In the genomic region with DNA sequence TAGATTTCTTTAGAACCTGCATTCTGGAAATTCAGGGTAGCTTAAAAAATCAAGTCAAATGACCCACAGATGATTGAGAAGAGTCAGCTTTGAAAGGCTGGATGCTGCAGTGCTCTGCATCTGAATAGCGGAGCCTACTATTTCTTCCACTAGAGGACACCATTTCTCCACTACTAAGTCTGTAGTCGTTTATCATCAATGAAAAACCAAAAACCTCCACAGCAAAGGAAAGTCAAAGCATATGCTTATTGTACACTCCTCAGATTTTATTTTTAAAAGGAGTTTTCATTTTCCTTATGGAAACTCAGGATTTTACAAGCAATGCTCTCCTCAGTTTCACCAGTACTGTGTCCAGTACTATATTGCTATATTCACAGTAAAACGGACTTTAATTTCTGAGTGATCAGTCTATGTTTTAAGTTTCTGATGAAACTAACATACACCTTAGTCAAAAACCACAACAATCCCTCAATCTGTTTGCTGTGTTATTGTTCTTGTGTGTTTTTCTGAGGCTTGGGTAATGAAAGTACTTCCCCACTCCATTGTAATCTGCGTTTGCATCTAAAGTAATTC, we compare ENCODE assay signal across 8 cellular contexts. TPM values are rescaled to one million over a fixed set of nuclear protein-coding genes. Genes with fewer than 3 reads are reported as not detected.
DNase-seq lines count a peak whose midpoint lies in the region; ATAC-seq and TF ChIP-seq lines count a peak whose summit lies in the region.

No MANE protein-coding gene starts in this region.

- no peak overlapping the region for H2AFZ ChIP-seq in MM.1S (ENCODE audit: low read length)

- H3K9me3 ChIP-seq in MM.1S (replicated peaks; ENCODE audit: insufficient read depth, low read length) = no peaks in the 10 kb centered on the region

- H3K4me2 ChIP-seq in MM.1S (ENCODE audit: low read depth, low read length) = no peak overlapping the region

- ATAC-seq in HG02610 (IDR thresholded peaks at IDR 0.05; ENCODE audit: unreplicated experiment) = peak; percentile 35
- ATAC-seq in omental fat pad (ENCODE audit: low FRiP score) = peak; percentile 70

- no peaks in the 10 kb centered on the region for H4K20me1 ChIP-seq in MM.1S (ENCODE audit: insufficient read depth, low read length)

- H3K4me3 ChIP-seq in MM.1S (ENCODE audit: low read length) (no peak overlapping the region), fibroblast of pulmonary artery (replicated peaks; ENCODE audit: low read depth, low read length) (no peak overlapping the region)

- in situ Hi-C loops in GM13977 (cut with MboI; ENCODE audit: low pct_unique_long_range_greater_than_20kb, low sequenced_read_pairs, unreplicated experiment) (no loop called here), SK-MEL-5 (cut with HindIII; ENCODE audit: low pct_unique_long_range_greater_than_20kb, low sequenced_read_pairs) (no loop called here)

- no peak overlapping the region for H3K27ac ChIP-seq in MM.1S (ENCODE audit: low read length)

- peak; percentile 72 for TF ChIP-seq CTCF in GM13977 (IDR thresholded peaks at IDR 0.05; ENCODE audit: extremely low read depth, insufficient read depth, missing control alignments)
- TF ChIP-seq CTCF in MM.1S (IDR thresholded peaks at IDR 0.05; ENCODE audit: low read length) = peak; percentile 83
- TF ChIP-seq CTCF in fibroblast of pulmonary artery (IDR thresholded peaks at IDR 0.05; ENCODE audit: low read length, missing control alignments) = peak; percentile 73
- TF ChIP-seq CTCF in omental fat pad (IDR thresholded peaks at IDR 0.05) = no peak

- H3K9ac ChIP-seq in MM.1S (ENCODE audit: low read length) = no peak overlapping the region

- no peaks in the 10 kb centered on the region for H3K9me2 ChIP-seq in MM.1S (replicated peaks; ENCODE audit: insufficient read depth, low read length)

- no peaks in the 10 kb centered on the region for H3F3A ChIP-seq in MM.1S (ENCODE audit: insufficient read depth, low read length)

- peak; percentile 69 for DNase-seq in AG08395 (ENCODE audit: low spot score)
- DNase-seq in GM13977 (ENCODE audit: low spot score) = peak; percentile 50
- peak; percentile 52 for DNase-seq in MM.1S
- DNase-seq in SK-MEL-5 (ENCODE audit: low read depth, low spot score) = peak; percentile 61
- DNase-seq in fibroblast of pulmonary artery (ENCODE audit: low read depth) = peak; percentile 52
- DNase-seq in omental fat pad (ENCODE audit: low spot score) = no peak
- no peak for DNase-seq in amniotic stem cell (lab: John Stamatoyannopoulos, UW)

- H3K4me1 ChIP-seq in MM.1S (ENCODE audit: low read length) = peaks cover 9% of the 10 kb centered on the region; the same call in 1 of the 2 replicates

- H3K27me3 ChIP-seq in MM.1S (replicated peaks; ENCODE audit: insufficient read depth, low read length) = no peaks in the 10 kb centered on the region

- H3K36me3 ChIP-seq in MM.1S (replicated peaks; ENCODE audit: insufficient read depth, low read length) = no peaks in the 10 kb centered on the region

- H3K79me2 ChIP-seq in MM.1S (ENCODE audit: low read length) = no peaks in the 10 kb centered on the region

RNA-seq across cellular contexts. Expression of a gene that starts 50.5 kb away (rescaled TPM):
- 2.0 and 3.0 TPM in 2 replicates for total RNA-seq in SK-MEL-5 (2014; rRNA removed; shearing (Covaris generic))
- 1.5 and 2.1 TPM in 2 replicates for polyA plus RNA-seq in SK-MEL-5 (2015; cell fraction: cytosol; rRNA removed)
- 0.86 and 3.9 TPM in 2 replicates for polyA plus RNA-seq in SK-MEL-5 (2015; cell fraction: nucleus; rRNA removed)
- 1 to 10 TPM in 3 of 4 donors, under 1 TPM in 1; 0.32 to 8.6 (median 1.7) TPM for total RNA-seq in omental fat pad

Comparison
In these comparisons a context has a peak if more than half of its experiments do, and no peak if none do; other contexts are left out.
1. DNase-seq: peak in AG08395 (single experiment), GM13977 (single experiment), MM.1S (single experiment), SK-MEL-5 (single experiment) and fibroblast of pulmonary artery (single experiment); none in omental fat pad (single experiment) and amniotic stem cell (single experiment).
2. CTCF ChIP-seq: peak in GM13977 (single experiment), MM.1S (single experiment) and fibroblast of pulmonary artery (single experiment); none in omental fat pad (0 of 3).